ENCODE assay signal across 8 cellular contexts in genomic region chr19:13843104-13843921, GRCh38. TPM values are rescaled to one million over a fixed set of nuclear protein-coding genes. Genes with fewer than 3 reads are reported as not detected.
DNase-seq lines count a peak whose midpoint lies in the region; ATAC-seq and TF ChIP-seq lines count a peak whose summit lies in the region.

No MANE protein-coding gene starts in this region.

- H3K9me3 ChIP-seq in right lobe of liver (no peaks in the 10 kb centered on the region), tibial nerve (no peaks in the 10 kb centered on the region)

- no peaks in the 10 kb centered on the region for H3K27me3 Mint-ChIP-seq in chondrocyte (ENCODE audit: low read depth)

- H3K36me3 ChIP-seq in right lobe of liver (no peaks in the 10 kb centered on the region), tibial nerve (no peaks in the 10 kb centered on the region)

- DNase-seq in Daoy (ENCODE audit: low read depth) (peak; percentile 91), NCI-H345 (lab: John Stamatoyannopoulos, UW) (peak; percentile 68), chondrocyte (ENCODE audit: low spot score) (no peak), right lobe of liver (peak in 2 of 3 donors; percentile 54 to 59), tibial nerve (ENCODE audit: low spot score in 2 of 2) (no peak)

- H3K4me1 ChIP-seq in right lobe of liver (peaks cover 0 to 4% (median 0%) of the 10 kb centered on the region in 4 donors), tibial nerve (peaks cover 0 to 78% (median 55%) of the 10 kb centered on the region in 4 donors)

- no peaks in the 10 kb centered on the region for H3K9me3 Mint-ChIP-seq in chondrocyte (ENCODE audit: low read depth)

- intact Hi-C loops in right lobe of liver (cut with DNase I) = no loop called here

- TF ChIP-seq POLR2A in right lobe of liver (IDR thresholded peaks at IDR 0.05) (no peak), tibial nerve (IDR thresholded peaks at IDR 0.05) (no peak)

- H3K4me3 Mint-ChIP-seq in chondrocyte (ENCODE audit: unreplicated experiment) = peak overlapping the region; percentile 81

- TF ChIP-seq CTCF in chondrocyte (IDR thresholded peaks at IDR 0.05) (no peak), right lobe of liver (IDR thresholded peaks at IDR 0.05) (no peak), tibial nerve (IDR thresholded peaks at IDR 0.05) (no peak)

- peaks cover 39% of the 10 kb centered on the region for H3K4me1 Mint-ChIP-seq in chondrocyte (ENCODE audit: low read depth)

- peak in 1 of 4 donors; percentile 1 for ATAC-seq in right lobe of liver
- no peak for ATAC-seq in GM21576 (IDR thresholded peaks at IDR 0.05; ENCODE audit: unreplicated experiment)
- ATAC-seq in activated CD4-positive, CD25-positive, alpha-beta regulatory T cell treated with anti-CD3 and anti-CD28 coated beads, Interleukin-2, amount 50 U/mL, for 24 hours = no peak
- no peak for ATAC-seq in HG02759 (IDR thresholded peaks at IDR 0.05; ENCODE audit: unreplicated experiment)

- H3K27ac ChIP-seq in right lobe of liver = peak overlapping the region; percentile 56 to 92 (median 88)
- peak overlapping the region; percentile 96 to 100 (median 98) for H3K27ac ChIP-seq in tibial nerve

- TF ChIP-seq EP300 in tibial nerve (IDR thresholded peaks at IDR 0.05) = peak in 1 of 2 donors; percentile 60

- H3K27me3 ChIP-seq in right lobe of liver (no peaks in the 10 kb centered on the region), tibial nerve (no peaks in the 10 kb centered on the region)

- 10% methylated on average over 8 of the region's 24 CpGs for WGBS in right lobe of liver (ENCODE audit: insufficient coverage, low coverage, low lambda C conversion rate, missing lambda C conversion rate)
- WGBS in tibial nerve, 2 donors = 8 to 16% methylated on average over 24 of the region's 24 CpGs

- H3K4me3 ChIP-seq in right lobe of liver (peak overlapping the region; percentile 26 to 75 (median 32)), tibial nerve (peak overlapping the region; percentile 46 to 99 (median 96))

- peaks cover 22% of the 10 kb centered on the region for H3K36me3 Mint-ChIP-seq in chondrocyte (ENCODE audit: low read depth)

- H3K27ac Mint-ChIP-seq in chondrocyte (ENCODE audit: unreplicated experiment) = peak overlapping the region; percentile 96

RNA-seq across cellular contexts. Expression of gene NANOS3, which starts 33.6 kb away (rescaled TPM):
- total RNA-seq in Daoy (2014; rRNA removed; shearing (Covaris generic)) = 1.6 TPM in 1 of 2 replicates, not detected in the other
- 4.4 to 6.7 TPM (median 4.7 TPM) in 3 replicates for total RNA-seq in chondrocyte
- total RNA-seq in right lobe of liver = not detected
- not detected for total RNA-seq in tibial nerve

RNA-seq across cellular contexts. Expression of gene ZSWIM4, which starts 48.1 kb away (rescaled TPM):
- 4.6 and 5.4 TPM in 2 replicates for total RNA-seq in Daoy (2014; rRNA removed; shearing (Covaris generic))
- total RNA-seq in chondrocyte (6.8 to 10.6 TPM (median 9.5 TPM) in 3 replicates), right lobe of liver (1 to 10 TPM in 5 of 6 experiments, under 1 TPM in 1; 0.98 to 3.7 (median 1.7) TPM), tibial nerve (10 to 100 TPM in 1 of 4 donors, 1 to 10 TPM in 3; 2.8 to 19.8 (median 4.0) TPM)

Comparison
In these comparisons a context has a peak if more than half of its experiments do, and no peak if none do; other contexts are left out.
1. DNase-seq: peak in Daoy (single experiment), NCI-H345 (single experiment) and right lobe of liver (2 of 3); none in chondrocyte (single experiment) and tibial nerve (0 of 2).